Comparison of ENCODE assay signal across 29 cellular contexts in genomic region chr14:90664911-90665695, GRCh38.
A peak's percentile ranks its signal among the peaks of the same experiment; 100 is the strongest.
DNase-seq lines count a peak whose midpoint lies in the region; ATAC-seq, FAIRE-seq and TF ChIP-seq lines count a peak whose summit lies in the region.
"Had no signal": no experiment of that assay in that cellular context is flagged by ENCODE, and none has a peak within 500 bp of the region (broad histone marks: within the 10 kb centered on the region; RNA-seq: fewer than 3 reads in every experiment).

No MANE protein-coding gene starts in this region.

- H2AK5ac ChIP-seq in H1 (ENCODE audit: low read depth, low read length), result no peak overlapping the region
- no peak overlapping the region for H2AK5ac ChIP-seq in mesenchymal stem cell (ENCODE audit: low read length, severe bottlenecking)

- no peak for TF ChIP-seq EP300 in H1 (IDR thresholded peaks at IDR 0.05; ENCODE audit: borderline replicate concordance in 1 of 2, low read depth in 2 of 2, low read length in 2 of 2)

- in situ Hi-C loops in gastrocnemius medialis (cut with MboI; ENCODE audit: low sequenced_read_pairs in 4 of 4) (no loop called here), brain microvascular endothelial cell (cut with HindIII; ENCODE audit: low pct_ligation_motif_present, low sequenced_read_pairs) (no loop called here)

- H3K9ac ChIP-seq in H1 (replicated peaks in 1 of 4; ENCODE audit: extremely low read depth in 1 of 4, low read depth in 3 of 4, low read length in 3 of 4), result no peak overlapping the region
- H3K9ac ChIP-seq in mesenchymal stem cell (ENCODE audit: low read length), result no peak overlapping the region

- H2BK15ac ChIP-seq in H1 (ENCODE audit: low read length), result peak overlapping the region; percentile 14; the same call in 1 of the 2 replicates
- H2BK15ac ChIP-seq in mesenchymal stem cell (ENCODE audit: low read depth, poor library complexity, severe bottlenecking), result no peak overlapping the region

- DNase-seq in NCI-H1694 (lab: John Stamatoyannopoulos, UW) (peak; percentile 75), H1 (ENCODE audit: low read depth in 1 of 2, low spot score in 2 of 2) (peak in 1 of 2 experiments; percentile 23), mesenchymal stem cell (no peak), gastrocnemius medialis (peak; percentile 69 to 86), brain microvascular endothelial cell (no peak), SK-N-DZ (ENCODE audit: low spot score) (no peak)
- no peak for DNase-seq in activated CD8-positive, alpha-beta T cell treated with anti-CD3 and anti-CD28 coated beads, Interleukin-2, amount 10 ng/mL, durations not matched to agents 7 days and 5 days
- DNase-seq: activated CD8-positive, alpha-beta T cell treated with anti-CD3 and anti-CD28 coated beads for 36 hours; activated naive CD8-positive, alpha-beta T cell treated with anti-CD3 and anti-CD28 coated beads, Interleukin-2, amount 10 ng/mL, durations not matched to agents 7 days and 5 days; activated T-cell treated with anti-CD3 and anti-CD28 coated beads for 4 hours; C1 segment of cervical spinal cord; COR-L47; DMS79; GDM1; GOT3; mesendoderm; natural killer cell; NCI-H1417; NCI-H2081 treated with DMSO at 0.1 percent for 48 hours; NCI-H345; NCI-H774; pancreas; right lobe of liver; stimulated activated naive CD4-positive, alpha-beta T cell treated with Interleukin-2 at 50 U/mL for 16 hours; testis had no signal

- H3K14ac ChIP-seq in H1 (ENCODE audit: insufficient read length) (peak overlapping the region; percentile 71), mesenchymal stem cell (ENCODE audit: low read length in 2 of 2) (no peak overlapping the region)

- no peaks in the 10 kb centered on the region for H3K79me2 ChIP-seq in H1 (ENCODE audit: control insufficient read depth in 1 of 2, insufficient read depth in 2 of 2, low read length in 2 of 2)

- H3K27ac Mint-ChIP-seq in activated CD8-positive, alpha-beta T cell treated with anti-CD3 and anti-CD28 coated beads, Interleukin-2, amount 10 ng/mL, durations not matched to agents 7 days and 5 days, result no peak overlapping the region
- H3K27ac Mint-ChIP-seq: activated CD8-positive, alpha-beta T cell treated with anti-CD3 and anti-CD28 coated beads for 36 hours; activated naive CD8-positive, alpha-beta T cell treated with anti-CD3 and anti-CD28 coated beads, Interleukin-2, amount 10 ng/mL, durations not matched to agents 7 days and 5 days; natural killer cell; T-helper 2 cell treated with Interferon-gamma antibody and Interleukin-4, amounts not matched to agents 5 μg/mL and 100 μg/mL, for 36 hours had no signal

- intact Hi-C loops in gastrocnemius medialis (cut with DNase I; ENCODE audit: low total_unique reads), result loop anchor here (1.0 kb wide), 3 partner anchors 9 to 38 kb away; no protein-coding TSS in a partner anchor

- TF ChIP-seq POLR2A in H1 (IDR thresholded peaks at IDR 0.05; ENCODE audit: control extremely low read depth in 1 of 2, low read depth in 2 of 2, low read length in 2 of 2) (no peak), gastrocnemius medialis (IDR thresholded peaks at IDR 0.05) (no peak)

- H3K27ac ChIP-seq in H1 (ENCODE audit: low read depth, low read length), result no peak overlapping the region
- H3K27ac ChIP-seq in mesenchymal stem cell (ENCODE audit: low read length, poor library complexity, severe bottlenecking), result no peak overlapping the region
- H3K27ac ChIP-seq in gastrocnemius medialis, result peak overlapping the region; percentile 86 to 91 (median 89)
- no peak overlapping the region for H3K27ac ChIP-seq in brain microvascular endothelial cell
- H3K27ac ChIP-seq: epithelial cell of prostate, pancreas, right lobe of liver, testis had no signal

- H3K4me2 ChIP-seq in H1 (ENCODE audit: insufficient read depth in 1 of 2, low read depth in 2 of 2, low read length in 2 of 2) (no peak overlapping the region), mesenchymal stem cell (ENCODE audit: low read length, poor library complexity, severe bottlenecking) (no peak overlapping the region)

- H3K4me1 Mint-ChIP-seq in activated CD8-positive, alpha-beta T cell treated with anti-CD3 and anti-CD28 coated beads, Interleukin-2, amount 10 ng/mL, durations not matched to agents 7 days and 5 days (ENCODE audit: low read depth), result no peaks in the 10 kb centered on the region
- H3K4me1 Mint-ChIP-seq: activated naive CD8-positive, alpha-beta T cell treated with anti-CD3 and anti-CD28 coated beads, Interleukin-2, amount 10 ng/mL, durations not matched to agents 7 days and 5 days had no signal

- H3K27me3 Mint-ChIP-seq in activated CD8-positive, alpha-beta T cell treated with anti-CD3 and anti-CD28 coated beads, Interleukin-2, amount 10 ng/mL, durations not matched to agents 7 days and 5 days (ENCODE audit: low read depth), result no peaks in the 10 kb centered on the region
- H3K27me3 Mint-ChIP-seq: activated CD8-positive, alpha-beta T cell treated with anti-CD3 and anti-CD28 coated beads for 36 hours; activated naive CD8-positive, alpha-beta T cell treated with anti-CD3 and anti-CD28 coated beads, Interleukin-2, amount 10 ng/mL, durations not matched to agents 7 days and 5 days had no signal

- TF ChIP-seq CTCF in H1 (IDR thresholded peaks at IDR 0.05; ENCODE audit: control extremely low read depth in 1 of 3, insufficient read depth in 1 of 3, low read depth in 1 of 3, low read length in 3 of 3) (no peak), gastrocnemius medialis (IDR thresholded peaks at IDR 0.05 in 4 of 5, conservative IDR thresholded peaks at IDR 0.05 in 1 of 5) (peak in 1 of 5 experiments; percentile 15), brain microvascular endothelial cell (IDR thresholded peaks at IDR 0.05; ENCODE audit: low read depth, low read length, missing control alignments) (no peak)

- no peak overlapping the region for H2BK120ac ChIP-seq in H1 (replicated peaks; ENCODE audit: low read depth, low read length)
- H2BK120ac ChIP-seq in mesenchymal stem cell (ENCODE audit: low read depth, low read length), result no peak overlapping the region

- H2BK12ac ChIP-seq in H1 (ENCODE audit: low read depth, low read length), result no peak overlapping the region
- no peak overlapping the region for H2BK12ac ChIP-seq in mesenchymal stem cell (ENCODE audit: low read length in 2 of 2)

- peaks cover 4% of the 10 kb centered on the region for H3K9me3 Mint-ChIP-seq in activated CD8-positive, alpha-beta T cell treated with anti-CD3 and anti-CD28 coated beads, Interleukin-2, amount 10 ng/mL, durations not matched to agents 7 days and 5 days (ENCODE audit: insufficient read depth)
- H3K9me3 Mint-ChIP-seq: natural killer cell; T-helper 2 cell treated with Interferon-gamma antibody and Interleukin-4, amounts not matched to agents 5 μg/mL and 100 μg/mL, for 36 hours had no signal

- H3K27me3 ChIP-seq in H1 (replicated peaks in 1 of 4; ENCODE audit: control insufficient read depth in 3 of 4, extremely low read depth in 1 of 4, insufficient read depth in 3 of 4, low read length in 3 of 4) (no peaks in the 10 kb centered on the region), mesenchymal stem cell (ENCODE audit: control insufficient read depth in 1 of 2, insufficient read depth in 1 of 2, low read length in 2 of 2) (no peaks in the 10 kb centered on the region), gastrocnemius medialis (no peaks in the 10 kb centered on the region), brain microvascular endothelial cell (replicated peaks) (no peaks in the 10 kb centered on the region)
- H3K27me3 ChIP-seq: pancreas, right lobe of liver, testis had no signal

- 93% methylated on average over 8 of the region's 8 CpGs; no CpG with 5 or more reads in 1 of the 2 experiments for WGBS in H1 (ENCODE audit: extremely low coverage in 1 of 2, insufficient coverage in 1 of 2, insufficient read length in 1 of 2, insufficient replicate concordance in 2 of 2, low coverage in 1 of 2, low lambda C conversion rate in 2 of 2, missing lambda C conversion rate in 1 of 2), 2 experiments
- 99% methylated on average over 7 of the region's 8 CpGs for WGBS in mesenchymal stem cell

- H3K4ac ChIP-seq in H1 (replicated peaks; ENCODE audit: insufficient read length, low read depth, low read length) (no peak overlapping the region), mesenchymal stem cell (ENCODE audit: low read depth in 1 of 2, low read length in 2 of 2) (no peak overlapping the region)

- H4K20me1 ChIP-seq in H1 (replicated peaks in 1 of 2; ENCODE audit: control insufficient read depth in 1 of 2, insufficient read depth in 2 of 2, low read length in 2 of 2), result no peaks in the 10 kb centered on the region

- CTCF ChIA-PET in H1 (lab: Charles Lee; ENCODE audit: partially characterized antibody), result interaction anchor here (0.7 to 1.1 kb wide), 3 partner anchors 16 to 87 kb away, joined by 3 to 4 read pairs (median 3); no protein-coding TSS in a partner anchor
- CTCF ChIA-PET in activated CD8-positive, alpha-beta T cell treated with anti-CD3 and anti-CD28 coated beads, Interleukin-2, amount 10 ng/mL, durations not matched to agents 7 days and 5 days (lab: Charles Lee), result interaction anchor here (0.7 to 1.7 kb wide), 2 partner anchors 26 to 33 kb away, joined by 3 to 6 read pairs; no protein-coding TSS in a partner anchor

- no peak overlapping the region for H4K5ac ChIP-seq in H1 (ENCODE audit: insufficient read length, low read depth, low read length)

- H3K4me3 Mint-ChIP-seq in activated CD8-positive, alpha-beta T cell treated with anti-CD3 and anti-CD28 coated beads, Interleukin-2, amount 10 ng/mL, durations not matched to agents 7 days and 5 days, result no peak overlapping the region
- H3K4me3 Mint-ChIP-seq: activated CD8-positive, alpha-beta T cell treated with anti-CD3 and anti-CD28 coated beads for 36 hours; activated naive CD8-positive, alpha-beta T cell treated with anti-CD3 and anti-CD28 coated beads, Interleukin-2, amount 10 ng/mL, durations not matched to agents 7 days and 5 days; natural killer cell; T-helper 2 cell treated with Interferon-gamma antibody and Interleukin-4, amounts not matched to agents 5 μg/mL and 100 μg/mL, for 36 hours had no signal

- POLR2A ChIA-PET in H1 (lab: Charles Lee; ENCODE audit: partially characterized antibody), result no interaction called here
- POLR2A ChIA-PET in activated CD8-positive, alpha-beta T cell treated with anti-CD3 and anti-CD28 coated beads, Interleukin-2, amount 10 ng/mL, durations not matched to agents 7 days and 5 days (lab: Charles Lee), result interaction anchor here (1.8 kb wide), 1 partner anchor 12 kb away, joined by 3 read pairs; no protein-coding TSS in a partner anchor

- no peaks in the 10 kb centered on the region; the same call in 1 of the 2 replicates for H3K23me2 ChIP-seq in H1 (ENCODE audit: low read depth, low read length)

- peak; percentile 90 to 91 for ATAC-seq in gastrocnemius medialis
- ATAC-seq in activated CD8-positive, alpha-beta T cell treated with anti-CD3 and anti-CD28 coated beads, Interleukin-2, amount 10 ng/mL, durations not matched to agents 7 days and 5 days, result no peak
- ATAC-seq: activated CD8-positive, alpha-beta T cell treated with anti-CD3 and anti-CD28 coated beads for 36 hours; natural killer cell; pancreas; right lobe of liver had no signal

- H3K23ac ChIP-seq in H1 (ENCODE audit: insufficient read length), result no peak overlapping the region
- no peak overlapping the region for H3K23ac ChIP-seq in mesenchymal stem cell (ENCODE audit: low read length in 2 of 2)

- no peaks in the 10 kb centered on the region for H3K36me3 Mint-ChIP-seq in activated CD8-positive, alpha-beta T cell treated with anti-CD3 and anti-CD28 coated beads, Interleukin-2, amount 10 ng/mL, durations not matched to agents 7 days and 5 days (ENCODE audit: low read depth)
- H3K36me3 Mint-ChIP-seq: natural killer cell had no signal

- H2AFZ ChIP-seq in H1 (ENCODE audit: low read length), result no peak overlapping the region
- H2AFZ ChIP-seq in mesenchymal stem cell (ENCODE audit: low read depth, low read length), result no peak overlapping the region

- no peak overlapping the region for H3K56ac ChIP-seq in H1 (replicated peaks; ENCODE audit: insufficient read length, low read depth, low read length)

- no peak overlapping the region for H4K91ac ChIP-seq in H1 (replicated peaks; ENCODE audit: insufficient read length, low read length)
- H4K91ac ChIP-seq in mesenchymal stem cell (ENCODE audit: low read length), result peak overlapping the region; percentile 31

- no peak for TF ChIP-seq RAD21 in H1 (IDR thresholded peaks at IDR 0.05 in 1 of 2, conservative IDR thresholded peaks at IDR 0.05 in 1 of 2; ENCODE audit: low read depth in 2 of 2, low read length in 2 of 2)

- no peak overlapping the region; the same call in 1 of the 2 replicates for H4K8ac ChIP-seq in H1 (ENCODE audit: extremely low read depth, insufficient read depth, low read length)
- H4K8ac ChIP-seq in mesenchymal stem cell (ENCODE audit: low read length), result no peak overlapping the region

- H3K79me1 ChIP-seq in H1 (ENCODE audit: low read depth, low read length) (no peaks in the 10 kb centered on the region), mesenchymal stem cell (replicated peaks; ENCODE audit: low read length, poor library complexity, severe bottlenecking) (no peaks in the 10 kb centered on the region)

- no peak for FAIRE-seq in H1 (lab: Jason Lieb, UNC)
- FAIRE-seq: astrocyte, pancreas, urothelium cell line had no signal

- no peak overlapping the region for H2BK5ac ChIP-seq in H1 (ENCODE audit: low read depth, low read length)
- no peak overlapping the region for H2BK5ac ChIP-seq in mesenchymal stem cell (ENCODE audit: low read depth, low read length, poor library complexity, severe bottlenecking)

- H2BK20ac ChIP-seq in H1 (ENCODE audit: low read length), result no peak overlapping the region

- H3K18ac ChIP-seq in H1 (ENCODE audit: extremely low read depth, low read length) (no peak overlapping the region), mesenchymal stem cell (ENCODE audit: low read depth in 1 of 2, low read length in 2 of 2) (no peak overlapping the region)

- no peak overlapping the region for H3K4me3 ChIP-seq in H1 (ENCODE audit: extremely low read depth in 1 of 4, insufficient read depth in 2 of 4, low read depth in 3 of 4, low read length in 4 of 4)
- no peak overlapping the region for H3K4me3 ChIP-seq in mesenchymal stem cell (ENCODE audit: insufficient read depth in 1 of 2, low read depth in 1 of 2, low read length in 2 of 2)
- no peak overlapping the region for H3K4me3 ChIP-seq in gastrocnemius medialis
- no peak overlapping the region for H3K4me3 ChIP-seq in brain microvascular endothelial cell (ENCODE audit: low read depth, low read length)
- H3K4me3 ChIP-seq: pancreas, right lobe of liver, testis had no signal

- H3K36me3 ChIP-seq in H1 (ENCODE audit: control insufficient read depth in 2 of 4, insufficient read depth in 4 of 4, low read length in 3 of 4), result no peaks in the 10 kb centered on the region
- peaks cover 0 to 23% of the 10 kb centered on the region in 2 experiments for H3K36me3 ChIP-seq in mesenchymal stem cell (ENCODE audit: control insufficient read depth in 1 of 2, insufficient read depth in 2 of 2, low read depth in 1 of 2, low read length in 2 of 2)
- no peaks in the 10 kb centered on the region for H3K36me3 ChIP-seq in gastrocnemius medialis
- H3K36me3 ChIP-seq in brain microvascular endothelial cell (replicated peaks), result no peaks in the 10 kb centered on the region
- H3K36me3 ChIP-seq: pancreas, right lobe of liver had no signal

- H3K9me3 ChIP-seq in H1 (ENCODE audit: insufficient read depth in 2 of 2, low read depth in 1 of 2, low read length in 1 of 2) (no peaks in the 10 kb centered on the region), mesenchymal stem cell (ENCODE audit: control insufficient read depth, low read length) (peaks cover 8% of the 10 kb centered on the region), gastrocnemius medialis (no peaks in the 10 kb centered on the region)
- H3K9me3 ChIP-seq: pancreas, right lobe of liver, testis had no signal

- H3K4me1 ChIP-seq in H1 (replicated peaks in 1 of 4; ENCODE audit: control insufficient read depth in 3 of 4, insufficient read depth in 4 of 4, low read length in 3 of 4) (peaks cover 6 to 12% (median 9%) of the 10 kb centered on the region in 4 experiments), mesenchymal stem cell (ENCODE audit: control insufficient read depth, insufficient read depth, low read depth, low read length) (peaks cover 6% of the 10 kb centered on the region), gastrocnemius medialis (peaks cover 40 to 62% of the 10 kb centered on the region in 2 donors)
- H3K4me1 ChIP-seq: pancreas, right lobe of liver, testis had no signal

Comparison
In these comparisons a context has a peak if more than half of its experiments do, and no peak if none do; other contexts are left out.
1. DNase-seq: peak in NCI-H1694 (single experiment) and gastrocnemius medialis (2 of 2); none in mesenchymal stem cell (single experiment), brain microvascular endothelial cell (single experiment), activated CD8-positive, alpha-beta T cell treated with anti-CD3 and anti-CD28 coated beads, Interleukin-2, amount 10 ng/mL, durations not matched to agents 7 days and 5 days (single experiment) and SK-N-DZ (single experiment).
2. H3K27ac ChIP-seq: peak in gastrocnemius medialis (4 of 4); none in H1 (single experiment), mesenchymal stem cell (single experiment) and brain microvascular endothelial cell (single experiment).